Comparison of ENCODE assay signal across 18 cellular contexts in the genomic region with DNA sequence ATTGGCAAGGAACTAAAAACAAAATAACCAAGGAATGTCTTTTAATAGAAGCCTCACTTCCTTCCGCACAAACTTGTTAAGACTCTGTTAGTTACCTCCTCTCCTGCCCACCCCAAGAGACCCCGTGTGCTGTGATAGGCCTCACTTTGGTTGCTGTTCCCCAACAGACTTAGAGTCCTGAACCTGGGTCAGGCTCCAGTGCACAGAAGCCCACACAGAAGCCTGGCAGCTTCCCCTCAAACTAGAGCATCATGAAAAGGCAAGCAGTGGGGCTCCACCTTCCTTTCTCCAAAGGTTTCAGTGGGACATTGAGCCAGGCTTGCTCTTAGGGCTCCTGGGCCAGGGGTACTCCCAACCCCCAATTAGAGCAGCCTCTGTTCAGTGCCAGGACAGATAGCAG.
"Had no signal": no experiment of that assay in that cellular context is flagged by ENCODE, and none has a peak within 500 bp of the region (broad histone marks: within the 10 kb centered on the region; RNA-seq: fewer than 3 reads in every experiment).

No MANE protein-coding gene starts in this region.

- H3K27me3 ChIP-seq: body of pancreas, cardiac muscle cell, neural progenitor cell, thyroid gland had no signal

- DNase-seq: activated CD4-positive, alpha-beta T cell treated with anti-CD3 and anti-CD28 coated beads, Interleukin-2, amount 10 ng/mL, durations not matched to agents 7 days and 5 days; activated CD8-positive, alpha-beta T cell treated with anti-CD3 and anti-CD28 coated beads, Interleukin-2, amount 10 ng/mL, durations not matched to agents 7 days and 5 days; activated gamma-delta T cell; activated naive CD4-positive, alpha-beta T cell treated with anti-CD3 and anti-CD28 coated beads, Interleukin-2, amount 50 U/mL, for 16 hours; activated naive CD8-positive, alpha-beta T cell treated with anti-CD3 and anti-CD28 coated beads, Interleukin-2, amount 50 U/mL, for 24 hours; body of pancreas; cortex of kidney; endodermal cell; left colon; mesendoderm; naive thymus-derived CD8-positive, alpha-beta T cell; stimulated activated CD4-positive, alpha-beta T cell treated with anti-CD3 and anti-CD28 coated beads, Interleukin-4, amount 100 ng/mL, for 1 hour; stimulated activated naive CD8-positive, alpha-beta T cell treated with anti-CD3 and anti-CD28 coated beads, Interleukin-15, Interleukin-2, amounts not matched to agents 100 U/mL and 50 U/mL, for 24 hours; T-helper 17 cell; thyroid gland had no signal

- H3K27ac ChIP-seq: body of pancreas, cardiac muscle cell, neural progenitor cell, prostate gland, thyroid gland had no signal

- H3K4me1 ChIP-seq: body of pancreas, neural progenitor cell, prostate gland, thyroid gland had no signal

- H3K36me3 ChIP-seq: cardiac muscle cell, neural progenitor cell, prostate gland, thyroid gland had no signal

- ATAC-seq: activated CD8-positive, alpha-beta T cell treated with anti-CD3 and anti-CD28 coated beads, Interleukin-2, amount 10 ng/mL, durations not matched to agents 7 days and 5 days; activated naive CD8-positive, alpha-beta T cell treated with anti-CD3 and anti-CD28 coated beads, Interleukin-2, amount 50 U/mL, for 24 hours; body of pancreas; left colon; naive thymus-derived CD8-positive, alpha-beta T cell; stimulated activated naive CD8-positive, alpha-beta T cell treated with anti-CD3 and anti-CD28 coated beads, Interleukin-15, Interleukin-2, amounts not matched to agents 100 U/mL and 50 U/mL, for 24 hours; T-helper 17 cell had no signal

- H3K9ac ChIP-seq: neural progenitor cell had no signal

- H3K9me3 ChIP-seq: body of pancreas, prostate gland, thyroid gland had no signal

- H3K4me3 ChIP-seq: body of pancreas, cardiac muscle cell, neural progenitor cell, prostate gland, thyroid gland had no signal

- H2AFZ ChIP-seq: neural progenitor cell had no signal

- H3K4me2 ChIP-seq: neural progenitor cell had no signal
